Comparison of ENCODE assay signal across 9 cellular contexts in genomic region chr3:4906107-4906621, GRCh38.
A peak's percentile ranks its signal among the peaks of the same experiment; 100 is the strongest.
DNase-seq lines count a peak whose midpoint lies in the region; ATAC-seq and TF ChIP-seq lines count a peak whose summit lies in the region.
"Had no signal": no experiment of that assay in that cellular context is flagged by ENCODE, and none has a peak within 500 bp of the region (broad histone marks: within the 10 kb centered on the region; RNA-seq: fewer than 3 reads in every experiment).

No MANE protein-coding gene starts in this region.

- TF ChIP-seq CTCF in Calu3 (IDR thresholded peaks at IDR 0.05; ENCODE audit: unreplicated experiment) (no peak), GM20000 (IDR thresholded peaks at IDR 0.05; ENCODE audit: extremely low read depth, missing control alignments) (no peak)

- BruUV-seq in Calu3 (replicated peaks; lab: Mats Ljungman, UMichigan) = no TSS peak

- POLR2A ChIA-PET in T-cell (lab: Charles Lee) = interaction anchor here in 1 of 2 donors (1.2 kb wide), 1 partner anchor 73 kb away, joined by 4 read pairs; the partner anchor contains the start of gene BHLHE40

- in situ Hi-C loops in G401 (cut with HindIII; ENCODE audit: low sequenced_read_pairs) = no loop called here

- H3K4me1 Mint-ChIP-seq in Calu3 (ENCODE audit: low read depth, unreplicated experiment) = peaks cover 21% of the 10 kb centered on the region
- peaks cover 57 to 70% (median 57%) of the 10 kb centered on the region in 3 donors for H3K4me1 Mint-ChIP-seq in T-cell

- intact Hi-C loops in Calu3 (cut with micrococcal nuclease; ENCODE audit: unreplicated experiment) = loop anchor here (2.0 to 5.0 kb wide), 2 partner anchors 71 to 154 kb away; no protein-coding TSS in a partner anchor

- H3K36me3 Mint-ChIP-seq in Calu3 (ENCODE audit: insufficient read depth, unreplicated experiment) (no peaks in the 10 kb centered on the region), T-cell (no peaks in the 10 kb centered on the region)

- no peak overlapping the region for H3K4me3 Mint-ChIP-seq in Calu3 (ENCODE audit: low read depth, unreplicated experiment)
- peak overlapping the region in 1 of 3 donors; percentile 28 for H3K4me3 Mint-ChIP-seq in T-cell

- peak; percentile 58 for ATAC-seq in HG02981 (IDR thresholded peaks at IDR 0.05; ENCODE audit: unreplicated experiment)
- ATAC-seq in T-cell (replicated peaks in 1 of 4) = peak in 2 of 4 experiments; percentile 24 to 38
- ATAC-seq in GM19463 (IDR thresholded peaks at IDR 0.05; ENCODE audit: unreplicated experiment) = no peak

- CTCF ChIA-PET in Calu3 (lab: Charles Lee) (interaction anchor here (0.6 to 0.9 kb wide), 3 partner anchors 39 to 1071 kb away, joined by 3 read pairs; no protein-coding TSS in a partner anchor), T-cell (lab: Charles Lee) (interaction anchor here in 1 of 2 donors (1.1 kb wide), 1 partner anchor 84 kb away, joined by 3 read pairs; no protein-coding TSS in a partner anchor)

- H3K9me3 Mint-ChIP-seq in Calu3 (ENCODE audit: low read depth, unreplicated experiment) = no peaks in the 10 kb centered on the region
- no peaks in the 10 kb centered on the region for H3K9me3 Mint-ChIP-seq in T-cell

- H3K27me3 Mint-ChIP-seq in Calu3 (ENCODE audit: unreplicated experiment) (no peaks in the 10 kb centered on the region), T-cell (no peaks in the 10 kb centered on the region)

- H3K27ac Mint-ChIP-seq in Calu3 (ENCODE audit: unreplicated experiment) (peak overlapping the region; percentile 33), T-cell (peak overlapping the region; percentile 9 to 18)

- DNase-seq in Calu3 = peak; percentile 41
- no peak for DNase-seq in T-cell
- peak; percentile 73 for DNase-seq in glomerular visceral epithelial cell (ENCODE audit: extremely low spot score)
- DNase-seq in mesenteric fat pad (ENCODE audit: low spot score) = no peak
- DNase-seq in GM20000 (ENCODE audit: low spot score) = no peak
- DNase-seq in G401 (ENCODE audit: low spot score) = no peak
- DNase-seq: aorta had no signal

Comparison
In these comparisons a context has a peak if more than half of its experiments do, and no peak if none do; other contexts are left out.
1. DNase-seq: peak in Calu3 (single experiment) and glomerular visceral epithelial cell (single experiment); none in T-cell (0 of 34), mesenteric fat pad (single experiment), GM20000 (single experiment) and G401 (single experiment).